ENCODE assay signal across 8 cellular contexts in genomic region chr17:78745407-78746088, GRCh38. TPM values are rescaled to one million over a fixed set of nuclear protein-coding genes. Genes with fewer than 3 reads are reported as not detected.
A peak's percentile ranks its signal among the peaks of the same experiment; 100 is the strongest.
DNase-seq lines count a peak whose midpoint lies in the region; FAIRE-seq and TF ChIP-seq lines count a peak whose summit lies in the region.

No MANE protein-coding gene starts in this region.

- no peak overlapping the region for H2BK5ac ChIP-seq in mesenchymal stem cell (ENCODE audit: low read depth, low read length, poor library complexity, severe bottlenecking)

- H4K91ac ChIP-seq in mesenchymal stem cell (ENCODE audit: low read length), result no peak overlapping the region

- POLR2A ChIA-PET in SK-N-SH (lab: Yijun Ruan, JAX), result interaction anchor here (0.7 kb wide), 1 partner anchor 9 kb away, joined by 3 read pairs; no protein-coding TSS in a partner anchor

- no peak overlapping the region for H3K14ac ChIP-seq in mesenchymal stem cell (ENCODE audit: low read length in 2 of 2)

- WGBS in SK-N-SH (ENCODE audit: low lambda C conversion rate), result 39% methylated on average over 12 of the region's 12 CpGs
- WGBS in mesenchymal stem cell, result 77% methylated on average over 10 of the region's 12 CpGs

- peaks cover 9% of the 10 kb centered on the region; the same call in 1 of the 2 replicates for H4K20me1 ChIP-seq in SK-N-SH (ENCODE audit: insufficient read depth)

- H3F3A ChIP-seq in SK-N-SH (replicated peaks; ENCODE audit: insufficient read depth), result no peaks in the 10 kb centered on the region

- no peak overlapping the region for H3K4ac ChIP-seq in mesenchymal stem cell (ENCODE audit: low read depth in 1 of 2, low read length in 2 of 2)

- no peak overlapping the region for H3K27ac ChIP-seq in SK-N-SH (ENCODE audit: low read depth in 2 of 2, low read length in 1 of 2)
- H3K27ac ChIP-seq in mesenchymal stem cell (ENCODE audit: low read length, poor library complexity, severe bottlenecking), result no peak overlapping the region

- TF ChIP-seq CTCF in SK-N-SH (IDR thresholded peaks at IDR 0.05) (peak; percentile 92), cardiac fibroblast (IDR thresholded peaks at IDR 0.05; ENCODE audit: low read depth, low read length) (peak; percentile 41)

- H3K27me3 ChIP-seq in SK-N-SH (ENCODE audit: insufficient read depth) (no peaks in the 10 kb centered on the region), mesenchymal stem cell (ENCODE audit: control insufficient read depth in 1 of 2, insufficient read depth in 1 of 2, low read length in 2 of 2) (no peaks in the 10 kb centered on the region)

- H3K18ac ChIP-seq in mesenchymal stem cell (ENCODE audit: low read depth in 1 of 2, low read length in 2 of 2), result no peak overlapping the region

- H3K4me3 ChIP-seq in SK-N-SH (ENCODE audit: low read depth in 2 of 2, low read length in 1 of 2) (no peak overlapping the region), cardiac fibroblast (replicated peaks in 1 of 2; ENCODE audit: low read depth in 2 of 2, low read length in 2 of 2) (no peak overlapping the region), mesenchymal stem cell (ENCODE audit: insufficient read depth in 1 of 2, low read depth in 1 of 2, low read length in 2 of 2) (no peak overlapping the region)

- no peak overlapping the region for H2AK5ac ChIP-seq in mesenchymal stem cell (ENCODE audit: low read length, severe bottlenecking)

- peak; percentile 72 for TF ChIP-seq RAD21 in SK-N-SH (IDR thresholded peaks at IDR 0.05; ENCODE audit: low read length)

- H3K9ac ChIP-seq in SK-N-SH (no peak overlapping the region), mesenchymal stem cell (ENCODE audit: low read length) (peak overlapping the region; percentile 32)

- H4K8ac ChIP-seq in mesenchymal stem cell (ENCODE audit: low read length), result no peak overlapping the region

- peaks cover 77% of the 10 kb centered on the region for H3K79me2 ChIP-seq in SK-N-SH (ENCODE audit: insufficient read depth)

- FAIRE-seq in A204.1 (lab: Jason Lieb, UNC), result peak; percentile 43

- H3K23ac ChIP-seq in mesenchymal stem cell (ENCODE audit: low read length in 2 of 2), result no peak overlapping the region

- H3K9me3 ChIP-seq in SK-N-SH, result no peaks in the 10 kb centered on the region
- no peaks in the 10 kb centered on the region for H3K9me3 ChIP-seq in mesenchymal stem cell (ENCODE audit: control insufficient read depth, low read length)

- H2AFZ ChIP-seq in SK-N-SH (ENCODE audit: low read depth), result no peak overlapping the region
- H2AFZ ChIP-seq in mesenchymal stem cell (ENCODE audit: low read depth, low read length), result no peak overlapping the region

- no peak overlapping the region for H2BK15ac ChIP-seq in mesenchymal stem cell (ENCODE audit: low read depth, poor library complexity, severe bottlenecking)

- CTCF ChIA-PET in SK-N-SH (lab: Yijun Ruan, JAX), result interaction anchor here (0.6 to 3.7 kb wide), 14 partner anchors 10 to 251 kb away, joined by 3 to 33 read pairs (median 4); no protein-coding TSS in a partner anchor

- no peak overlapping the region for H2BK12ac ChIP-seq in mesenchymal stem cell (ENCODE audit: low read length in 2 of 2)

- H3K4me2 ChIP-seq in SK-N-SH, result no peak overlapping the region
- no peak overlapping the region for H3K4me2 ChIP-seq in mesenchymal stem cell (ENCODE audit: low read length, poor library complexity, severe bottlenecking)

- DNase-seq in G401 (ENCODE audit: low spot score) (peak; percentile 74), SK-N-SH (no peak), cardiac fibroblast (ENCODE audit: low read depth in 2 of 2) (peak; percentile 64 to 66), mesenchymal stem cell (peak; percentile 56), epidermal melanocyte (ENCODE audit: insufficient read length, low spot score) (no peak), hepatic stellate cell (ENCODE audit: low spot score) (no peak), germinal center (ENCODE audit: low spot score) (no peak)

- no peaks in the 10 kb centered on the region for H3K36me3 ChIP-seq in SK-N-SH (replicated peaks in 1 of 2; ENCODE audit: control insufficient read depth in 1 of 2, insufficient read depth in 2 of 2, low read length in 1 of 2)
- peaks cover 0 to 3% of the 10 kb centered on the region in 2 experiments for H3K36me3 ChIP-seq in mesenchymal stem cell (ENCODE audit: control insufficient read depth in 1 of 2, insufficient read depth in 2 of 2, low read depth in 1 of 2, low read length in 2 of 2)

- no peaks in the 10 kb centered on the region for H3K9me2 ChIP-seq in SK-N-SH

- peaks cover 43% of the 10 kb centered on the region for H3K79me1 ChIP-seq in mesenchymal stem cell (replicated peaks; ENCODE audit: low read length, poor library complexity, severe bottlenecking)

- peaks cover 4 to 14% of the 10 kb centered on the region in 2 experiments; a peak in 3 of 4 replicates for H3K4me1 ChIP-seq in SK-N-SH (ENCODE audit: control insufficient read depth in 1 of 2, insufficient read depth in 2 of 2, low read depth in 1 of 2, low read length in 1 of 2)
- H3K4me1 ChIP-seq in mesenchymal stem cell (ENCODE audit: control insufficient read depth, insufficient read depth, low read depth, low read length), result peaks cover 8% of the 10 kb centered on the region

- in situ Hi-C loops in G401 (cut with HindIII; ENCODE audit: low sequenced_read_pairs), result no loop called here

- no peak for TF ChIP-seq EP300 in SK-N-SH (IDR thresholded peaks at IDR 0.05; ENCODE audit: borderline replicate concordance in 1 of 2, low read depth in 1 of 2, low read length in 1 of 2)

- no peak overlapping the region for H2BK120ac ChIP-seq in mesenchymal stem cell (ENCODE audit: low read depth, low read length)

TF ChIP-seq in SK-N-SH, 30 proteins besides CTCF, POLR2A, EP300 and RAD21:
- TF ChIP-seq SMC3 (IDR thresholded peaks at IDR 0.05; ENCODE audit: low read depth, low read length), result peak; percentile 61
- no peak for TF ChIP-seq CHD2 (IDR thresholded peaks at IDR 0.05; ENCODE audit: low read length, partially characterized antibody)

RNA-seq across cellular contexts. Expression of gene CYTH1, which starts 36.5 kb away (rescaled TPM):
- total RNA-seq in G401 (2014; rRNA removed; shearing (Covaris generic)), result 21.7 and 28.1 TPM in 2 replicates
- polyA plus RNA-seq in SK-N-SH (2012; rRNA removed), result 23.8 and 24.8 TPM in 2 replicates
- polyA plus RNA-seq in SK-N-SH (2012; cell fraction: cytosol; rRNA removed), result 16.9 and 20.7 TPM in 2 replicates
- 77.4 and 80.9 TPM in 2 replicates for polyA plus RNA-seq in SK-N-SH (2012; cell fraction: nucleus; rRNA removed)
- 15.0 TPM for polyA plus RNA-seq in mesenchymal stem cell (2013, experiment 1 of 2)
- 14.3 TPM for polyA plus RNA-seq in mesenchymal stem cell (2013, experiment 2 of 2)

Comparison
In these comparisons a context has a peak if more than half of its experiments do, and no peak if none do; other contexts are left out.
1. DNase-seq: peak in G401 (single experiment), cardiac fibroblast (2 of 2) and mesenchymal stem cell (single experiment); none in SK-N-SH (single experiment), epidermal melanocyte (single experiment), hepatic stellate cell (single experiment) and germinal center (single experiment).